24 cellular contexts compared by ENCODE assay signal in the genomic region with DNA sequence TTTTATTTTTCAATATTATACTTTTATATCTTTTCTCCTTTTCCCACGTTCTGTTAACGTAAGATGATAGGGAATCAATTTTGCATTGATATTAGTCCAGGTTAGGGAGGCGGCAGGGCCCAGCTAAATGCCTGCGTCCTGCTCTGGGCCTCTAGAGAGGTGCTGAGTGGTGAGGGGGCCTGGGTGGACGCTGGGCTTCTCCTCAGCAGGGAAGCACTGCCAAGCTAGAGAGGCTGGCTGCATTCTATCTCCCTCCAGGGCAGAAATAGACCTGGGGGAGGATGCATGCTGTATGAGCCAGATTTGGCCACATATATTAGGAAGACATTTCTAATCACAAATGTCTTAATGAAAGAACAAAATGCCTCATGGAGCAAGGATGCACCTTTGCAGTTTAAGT. TPM values are rescaled to one million over a fixed set of nuclear protein-coding genes. Genes with fewer than 3 reads are reported as not detected.
"Had no signal": no experiment of that assay in that cellular context is flagged by ENCODE, and none has a peak within 500 bp of the region (broad histone marks: within the 10 kb centered on the region; RNA-seq: fewer than 3 reads in every experiment).

No MANE protein-coding gene starts in this region.

- H3K4me3 ChIP-seq: K562, SJSA1, SK-N-MC had no signal

- DNase-seq: Kasumi-1, MM.1S, NCI-H1092 treated with DMSO at 0.1 percent for 48 hours, NCI-H1436, NCI-H187, NCI-H2029, NCI-H2081 treated with DMSO at 0.1 percent for 48 hours, NCI-H2171, NCI-H226, NCI-H446, NCI-H510A, NCI-H524 treated with DMSO at 0.1 percent for 48 hours, NCI-H69, NCI-H774, SIG-M5 had no signal

- H3K9me3 ChIP-seq: SJSA1 had no signal

- H3K27ac ChIP-seq: HL-60, KMS-11, RWPE1, SJSA1, SK-N-MC had no signal

- ATAC-seq: K562, Panc1 had no signal

- H3K36me3 ChIP-seq: SJSA1 had no signal

RNA-seq across cellular contexts. Expression of gene NKX2-5, which starts 43.6 kb away (rescaled TPM):
- total RNA-seq: K562, M059J, SJSA1 had no signal
- polyA plus RNA-seq: IgD-negative memory B cell, K562 had no signal

RNA-seq across cellular contexts. Expression of gene STC2, which starts 49.6 kb away (rescaled TPM):
- polyA plus RNA-seq: IgD-negative memory B cell had no signal
